Comparison of ENCODE assay signal across 1 cellular context in the genomic region with DNA sequence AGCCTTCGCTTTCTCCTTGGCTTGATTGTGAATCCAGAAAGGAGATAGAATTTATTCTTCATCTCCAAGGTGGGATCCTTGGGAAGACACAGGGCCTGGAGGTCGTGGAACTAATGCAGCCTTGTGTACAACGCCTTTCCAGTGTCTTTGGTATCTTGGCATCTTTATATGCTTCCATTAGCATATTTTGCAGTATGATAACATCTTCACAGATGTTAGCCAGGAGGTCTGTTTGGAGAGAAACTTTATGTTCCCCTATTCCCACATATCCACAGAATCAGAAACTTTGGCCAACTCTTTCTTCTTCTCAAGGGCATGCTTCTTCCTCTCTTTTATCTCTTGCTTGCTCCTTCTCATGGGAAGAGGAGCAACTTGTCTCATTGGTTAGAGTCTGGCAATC.
TF ChIP-seq lines count a peak whose summit lies in the region.

No MANE protein-coding gene starts in this region.

TF ChIP-seq in HepG2, 621 proteins besides CTCF, POLR2A, EP300 and RAD21 (continued from another document):
- TF ChIP-seq ATF3 (CRISPR knock-in tag; IDR thresholded peaks at IDR 0.05) (no peak), TCF12 (IDR thresholded peaks at IDR 0.05) (no peak), TCF12 (CRISPR knock-in tag; IDR thresholded peaks at IDR 0.05) (no peak), ZNF280B (CRISPR knock-in tag; IDR thresholded peaks at IDR 0.05; ENCODE audit: borderline replicate concordance) (no peak), GZF1 (CRISPR knock-in tag; IDR thresholded peaks at IDR 0.05) (no peak), ZNF777 (CRISPR knock-in tag; IDR thresholded peaks at IDR 0.05) (no peak), PAXIP1 (CRISPR knock-in tag; conservative IDR thresholded peaks at IDR 0.05) (no peak), ZNF614 (CRISPR knock-in tag; IDR thresholded peaks at IDR 0.05; ENCODE audit: borderline replicate concordance) (no peak), CREB1 (IDR thresholded peaks at IDR 0.05) (no peak), CREB1 (CRISPR knock-in tag; IDR thresholded peaks at IDR 0.05) (no peak), RFX1 (IDR thresholded peaks at IDR 0.05) (no peak), UBTF (CRISPR knock-in tag; IDR thresholded peaks at IDR 0.05) (no peak), ZNF589 (CRISPR knock-in tag; conservative IDR thresholded peaks at IDR 0.05) (no peak), SMC3 (IDR thresholded peaks at IDR 0.05; ENCODE audit: low read length) (no peak), ZFP82 (CRISPR knock-in tag; IDR thresholded peaks at IDR 0.05; ENCODE audit: borderline replicate concordance) (no peak), ZBTB42 (CRISPR knock-in tag; IDR thresholded peaks at IDR 0.05) (no peak)
- TF ChIP-seq, protein P1, sequence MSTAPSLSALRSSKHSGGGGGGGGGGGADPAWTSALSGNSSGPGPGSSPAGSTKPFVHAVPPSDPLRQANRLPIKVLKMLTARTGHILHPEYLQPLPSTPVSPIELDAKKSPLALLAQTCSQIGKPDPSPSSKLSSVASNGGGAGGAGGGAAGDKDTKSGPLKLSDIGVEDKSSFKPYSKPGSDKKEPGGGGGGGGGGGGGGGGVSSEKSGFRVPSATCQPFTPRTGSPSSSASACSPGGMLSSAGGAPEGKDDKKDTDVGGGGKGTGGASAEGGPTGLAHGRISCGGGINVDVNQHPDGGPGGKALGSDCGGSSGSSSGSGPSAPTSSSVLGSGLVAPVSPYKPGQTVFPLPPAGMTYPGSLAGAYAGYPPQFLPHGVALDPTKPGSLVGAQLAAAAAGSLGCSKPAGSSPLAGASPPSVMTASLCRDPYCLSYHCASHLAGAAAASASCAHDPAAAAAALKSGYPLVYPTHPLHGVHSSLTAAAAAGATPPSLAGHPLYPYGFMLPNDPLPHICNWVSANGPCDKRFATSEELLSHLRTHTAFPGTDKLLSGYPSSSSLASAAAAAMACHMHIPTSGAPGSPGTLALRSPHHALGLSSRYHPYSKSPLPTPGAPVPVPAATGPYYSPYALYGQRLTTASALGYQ (CRISPR knock-in tag; IDR thresholded peaks at IDR 0.05), result no peak
- TF ChIP-seq, protein P2, sequence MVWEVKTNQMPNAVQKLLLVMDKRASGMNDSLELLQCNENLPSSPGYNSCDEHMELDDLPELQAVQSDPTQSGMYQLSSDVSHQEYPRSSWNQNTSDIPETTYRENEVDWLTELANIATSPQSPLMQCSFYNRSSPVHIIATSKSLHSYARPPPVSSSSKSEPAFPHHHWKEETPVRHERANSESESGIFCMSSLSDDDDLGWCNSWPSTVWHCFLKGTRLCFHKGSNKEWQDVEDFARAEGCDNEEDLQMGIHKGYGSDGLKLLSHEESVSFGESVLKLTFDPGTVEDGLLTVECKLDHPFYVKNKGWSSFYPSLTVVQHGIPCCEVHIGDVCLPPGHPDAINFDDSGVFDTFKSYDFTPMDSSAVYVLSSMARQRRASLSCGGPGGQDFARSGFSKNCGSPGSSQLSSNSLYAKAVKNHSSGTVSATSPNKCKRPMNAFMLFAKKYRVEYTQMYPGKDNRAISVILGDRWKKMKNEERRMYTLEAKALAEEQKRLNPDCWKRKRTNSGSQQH (CRISPR knock-in tag; IDR thresholded peaks at IDR 0.05; ENCODE audit: low read depth), result no peak
- TF ChIP-seq, protein P3, sequence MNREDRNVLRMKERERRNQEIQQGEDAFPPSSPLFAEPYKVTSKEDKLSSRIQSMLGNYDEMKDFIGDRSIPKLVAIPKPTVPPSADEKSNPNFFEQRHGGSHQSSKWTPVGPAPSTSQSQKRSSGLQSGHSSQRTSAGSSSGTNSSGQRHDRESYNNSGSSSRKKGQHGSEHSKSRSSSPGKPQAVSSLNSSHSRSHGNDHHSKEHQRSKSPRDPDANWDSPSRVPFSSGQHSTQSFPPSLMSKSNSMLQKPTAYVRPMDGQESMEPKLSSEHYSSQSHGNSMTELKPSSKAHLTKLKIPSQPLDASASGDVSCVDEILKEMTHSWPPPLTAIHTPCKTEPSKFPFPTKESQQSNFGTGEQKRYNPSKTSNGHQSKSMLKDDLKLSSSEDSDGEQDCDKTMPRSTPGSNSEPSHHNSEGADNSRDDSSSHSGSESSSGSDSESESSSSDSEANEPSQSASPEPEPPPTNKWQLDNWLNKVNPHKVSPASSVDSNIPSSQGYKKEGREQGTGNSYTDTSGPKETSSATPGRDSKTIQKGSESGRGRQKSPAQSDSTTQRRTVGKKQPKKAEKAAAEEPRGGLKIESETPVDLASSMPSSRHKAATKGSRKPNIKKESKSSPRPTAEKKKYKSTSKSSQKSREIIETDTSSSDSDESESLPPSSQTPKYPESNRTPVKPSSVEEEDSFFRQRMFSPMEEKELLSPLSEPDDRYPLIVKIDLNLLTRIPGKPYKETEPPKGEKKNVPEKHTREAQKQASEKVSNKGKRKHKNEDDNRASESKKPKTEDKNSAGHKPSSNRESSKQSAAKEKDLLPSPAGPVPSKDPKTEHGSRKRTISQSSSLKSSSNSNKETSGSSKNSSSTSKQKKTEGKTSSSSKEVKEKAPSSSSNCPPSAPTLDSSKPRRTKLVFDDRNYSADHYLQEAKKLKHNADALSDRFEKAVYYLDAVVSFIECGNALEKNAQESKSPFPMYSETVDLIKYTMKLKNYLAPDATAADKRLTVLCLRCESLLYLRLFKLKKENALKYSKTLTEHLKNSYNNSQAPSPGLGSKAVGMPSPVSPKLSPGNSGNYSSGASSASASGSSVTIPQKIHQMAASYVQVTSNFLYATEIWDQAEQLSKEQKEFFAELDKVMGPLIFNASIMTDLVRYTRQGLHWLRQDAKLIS (CRISPR knock-in tag; IDR thresholded peaks at IDR 0.05), result no peak
TF ChIP-seq in HepG2: peak in this region for 0.
